Comparison of ENCODE assay signal across 8 cellular contexts in genomic region chr1:20786310-20787099, GRCh38. TPM values are rescaled to one million over a fixed set of nuclear protein-coding genes. Genes with fewer than 3 reads are reported as not detected.
DNase-seq lines count a peak whose midpoint lies in the region; TF ChIP-seq lines count a peak whose summit lies in the region.

No MANE protein-coding gene starts in this region.

- peaks cover 10% of the 10 kb centered on the region for H3K36me3 Mint-ChIP-seq in HFFc6 (ENCODE audit: low read depth)

- H3K27ac Mint-ChIP-seq in HFFc6, result peak overlapping the region; percentile 95

- H3K9me3 Mint-ChIP-seq in HFFc6, result no peaks in the 10 kb centered on the region

- peak in 1 of 2 donors; percentile 44 for TF ChIP-seq POLR2A in suprapubic skin (IDR thresholded peaks at IDR 0.05)

- no peaks in the 10 kb centered on the region for H3K36me3 ChIP-seq in suprapubic skin

- peaks cover 30% of the 10 kb centered on the region for H3K4me1 Mint-ChIP-seq in HFFc6 (ENCODE audit: low read depth)

- H3K27me3 Mint-ChIP-seq in HFFc6 (ENCODE audit: insufficient read depth), result peaks cover 14% of the 10 kb centered on the region

- H3K9me3 ChIP-seq in suprapubic skin, result no peaks in the 10 kb centered on the region

- in situ Hi-C loops in SK-MEL-5 (cut with HindIII; ENCODE audit: low pct_unique_long_range_greater_than_20kb, low sequenced_read_pairs), result no loop called here

- peak overlapping the region; percentile 99 for H3K27ac ChIP-seq in suprapubic skin

- H3K4me3 Mint-ChIP-seq in HFFc6, result peak overlapping the region; percentile 93

- H3K4me3 ChIP-seq in suprapubic skin, result peak overlapping the region; percentile 70

- peak; percentile 89 for DNase-seq in GM04504 (ENCODE audit: low read depth)
- DNase-seq in HFFc6, result peak; percentile 89
- peak; percentile 95 for DNase-seq in NAMALWA (ENCODE audit: low spot score)
- peak; percentile 93 for DNase-seq in SK-MEL-5 (ENCODE audit: low read depth, low spot score)
- peak; percentile 97 for DNase-seq in activated naive CD4-positive, alpha-beta T cell treated with anti-CD3 and anti-CD28 coated beads, Interleukin-2, amount 50 U/mL, for 16 hours
- peak; percentile 93 for DNase-seq in globus pallidus (ENCODE audit: low spot score)
- DNase-seq in nucleus accumbens (lab: John Stamatoyannopoulos, UW), result peak in 55 of 56 donors; percentile 40 to 97 (median 91)
- peak; percentile 95 for DNase-seq in suprapubic skin (ENCODE audit: low spot score in 2 of 2)

- TF ChIP-seq CTCF in HFFc6 (IDR thresholded peaks at IDR 0.05) (no peak), suprapubic skin (IDR thresholded peaks at IDR 0.05) (no peak)

- WGBS in suprapubic skin, result under 1% methylated on average over 43 of the region's 105 CpGs

- no peaks in the 10 kb centered on the region for H3K27me3 ChIP-seq in suprapubic skin

- H3K4me1 ChIP-seq in suprapubic skin, result peaks cover 40% of the 10 kb centered on the region

- TF ChIP-seq EP300 in suprapubic skin (IDR thresholded peaks at IDR 0.05), result no peak

RNA-seq across cellular contexts. Expression of gene HP1BP3, which starts 0.6 kb away (rescaled TPM):
- total RNA-seq in HFFc6 (2021; fragmentation: NEBNext Ultra II Directional; extraction: Animal tissue kit (Norgen Biotek cat#: 25700)), result 100 to 1,000 TPM; 171 to 207 (median 200) TPM
- 243 and 251 TPM in 2 replicates for total RNA-seq in SK-MEL-5 (2014; rRNA removed; shearing (Covaris generic))
- polyA plus RNA-seq in SK-MEL-5 (2015; cell fraction: cytosol; rRNA removed), result 245 and 270 TPM in 2 replicates
- 686 and 734 TPM in 2 replicates for polyA plus RNA-seq in SK-MEL-5 (2015; cell fraction: nucleus; rRNA removed)
- 100 to 1,000 TPM; 153 to 294 (median 168) TPM for total RNA-seq in suprapubic skin

RNA-seq across cellular contexts. Expression of gene SH2D5, which starts 54.0 kb away (rescaled TPM):
- 10 to 100 TPM; 12.0 to 15.9 (median 13.2) TPM for total RNA-seq in HFFc6 (2021; fragmentation: NEBNext Ultra II Directional; extraction: Animal tissue kit (Norgen Biotek cat#: 25700))
- 3.4 and 3.7 TPM in 2 replicates for total RNA-seq in SK-MEL-5 (2014; rRNA removed; shearing (Covaris generic))
- 5.5 and 5.7 TPM in 2 replicates for polyA plus RNA-seq in SK-MEL-5 (2015; cell fraction: cytosol; rRNA removed)
- polyA plus RNA-seq in SK-MEL-5 (2015; cell fraction: nucleus; rRNA removed), result 23.1 and 24.5 TPM in 2 replicates
- 1 to 10 TPM in 1 of 4 donors, under 1 TPM in 1, not detected in 2; 0.23 to 1.2 TPM for total RNA-seq in suprapubic skin

Comparison
In these comparisons a context has a peak if more than half of its experiments do, and no peak if none do; other contexts are left out.
1. Peak in every context shown above with its lines: DNase-seq, H3K4me3 ChIP-seq and H3K27ac ChIP-seq.